Comparison of ENCODE assay signal across 1 cellular context in genomic region chr7:12712236-12712635, GRCh38.
TF ChIP-seq lines count a peak whose summit lies in the region.

No MANE protein-coding gene starts in this region.

TF ChIP-seq in K562, 482 proteins besides CTCF, POLR2A, EP300 and RAD21 (continued from another document):
- TF ChIP-seq ZNF592 (IDR thresholded peaks at IDR 0.05) = peak; percentile 40; the same call in 1 of the 2 replicates
- no peak for TF ChIP-seq GABPB1 (CRISPR knock-in tag; IDR thresholded peaks at IDR 0.05)
- TF ChIP-seq SOX6 (IDR thresholded peaks at IDR 0.05) = 0 out of 2 replicates have a peak, but pooled peaks have one; percentile 34
- TF ChIP-seq CEBPB (tag; IDR thresholded peaks at IDR 0.05) = peak; percentile 68
- TF ChIP-seq, protein P1, sequence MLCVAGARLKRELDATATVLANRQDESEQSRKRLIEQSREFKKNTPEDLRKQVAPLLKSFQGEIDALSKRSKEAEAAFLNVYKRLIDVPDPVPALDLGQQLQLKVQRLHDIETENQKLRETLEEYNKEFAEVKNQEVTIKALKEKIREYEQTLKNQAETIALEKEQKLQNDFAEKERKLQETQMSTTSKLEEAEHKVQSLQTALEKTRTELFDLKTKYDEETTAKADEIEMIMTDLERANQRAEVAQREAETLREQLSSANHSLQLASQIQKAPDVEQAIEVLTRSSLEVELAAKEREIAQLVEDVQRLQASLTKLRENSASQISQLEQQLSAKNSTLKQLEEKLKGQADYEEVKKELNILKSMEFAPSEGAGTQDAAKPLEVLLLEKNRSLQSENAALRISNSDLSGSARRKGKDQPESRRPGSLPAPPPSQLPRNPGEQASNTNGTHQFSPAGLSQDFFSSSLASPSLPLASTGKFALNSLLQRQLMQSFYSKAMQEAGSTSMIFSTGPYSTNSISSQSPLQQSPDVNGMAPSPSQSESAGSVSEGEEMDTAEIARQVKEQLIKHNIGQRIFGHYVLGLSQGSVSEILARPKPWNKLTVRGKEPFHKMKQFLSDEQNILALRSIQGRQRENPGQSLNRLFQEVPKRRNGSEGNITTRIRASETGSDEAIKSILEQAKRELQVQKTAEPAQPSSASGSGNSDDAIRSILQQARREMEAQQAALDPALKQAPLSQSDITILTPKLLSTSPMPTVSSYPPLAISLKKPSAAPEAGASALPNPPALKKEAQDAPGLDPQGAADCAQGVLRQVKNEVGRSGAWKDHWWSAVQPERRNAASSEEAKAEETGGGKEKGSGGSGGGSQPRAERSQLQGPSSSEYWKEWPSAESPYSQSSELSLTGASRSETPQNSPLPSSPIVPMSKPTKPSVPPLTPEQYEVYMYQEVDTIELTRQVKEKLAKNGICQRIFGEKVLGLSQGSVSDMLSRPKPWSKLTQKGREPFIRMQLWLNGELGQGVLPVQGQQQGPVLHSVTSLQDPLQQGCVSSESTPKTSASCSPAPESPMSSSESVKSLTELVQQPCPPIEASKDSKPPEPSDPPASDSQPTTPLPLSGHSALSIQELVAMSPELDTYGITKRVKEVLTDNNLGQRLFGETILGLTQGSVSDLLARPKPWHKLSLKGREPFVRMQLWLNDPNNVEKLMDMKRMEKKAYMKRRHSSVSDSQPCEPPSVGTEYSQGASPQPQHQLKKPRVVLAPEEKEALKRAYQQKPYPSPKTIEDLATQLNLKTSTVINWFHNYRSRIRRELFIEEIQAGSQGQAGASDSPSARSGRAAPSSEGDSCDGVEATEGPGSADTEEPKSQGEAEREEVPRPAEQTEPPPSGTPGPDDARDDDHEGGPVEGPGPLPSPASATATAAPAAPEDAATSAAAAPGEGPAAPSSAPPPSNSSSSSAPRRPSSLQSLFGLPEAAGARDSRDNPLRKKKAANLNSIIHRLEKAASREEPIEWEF (CRISPR knock-in tag; IDR thresholded peaks at IDR 0.05) = 0 out of 2 replicates have a peak, but pooled peaks have one; percentile 19
- peak; percentile 47; the same call in 1 of the 2 replicates for TF ChIP-seq ZNF311 (CRISPR knock-in tag; IDR thresholded peaks at IDR 0.05)
- TF ChIP-seq, protein P2, sequence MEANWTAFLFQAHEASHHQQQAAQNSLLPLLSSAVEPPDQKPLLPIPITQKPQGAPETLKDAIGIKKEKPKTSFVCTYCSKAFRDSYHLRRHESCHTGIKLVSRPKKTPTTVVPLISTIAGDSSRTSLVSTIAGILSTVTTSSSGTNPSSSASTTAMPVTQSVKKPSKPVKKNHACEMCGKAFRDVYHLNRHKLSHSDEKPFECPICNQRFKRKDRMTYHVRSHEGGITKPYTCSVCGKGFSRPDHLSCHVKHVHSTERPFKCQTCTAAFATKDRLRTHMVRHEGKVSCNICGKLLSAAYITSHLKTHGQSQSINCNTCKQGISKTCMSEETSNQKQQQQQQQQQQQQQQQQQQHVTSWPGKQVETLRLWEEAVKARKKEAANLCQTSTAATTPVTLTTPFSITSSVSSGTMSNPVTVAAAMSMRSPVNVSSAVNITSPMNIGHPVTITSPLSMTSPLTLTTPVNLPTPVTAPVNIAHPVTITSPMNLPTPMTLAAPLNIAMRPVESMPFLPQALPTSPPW (CRISPR knock-in tag; IDR thresholded peaks at IDR 0.05) = no peak
- TF ChIP-seq, protein P3, sequence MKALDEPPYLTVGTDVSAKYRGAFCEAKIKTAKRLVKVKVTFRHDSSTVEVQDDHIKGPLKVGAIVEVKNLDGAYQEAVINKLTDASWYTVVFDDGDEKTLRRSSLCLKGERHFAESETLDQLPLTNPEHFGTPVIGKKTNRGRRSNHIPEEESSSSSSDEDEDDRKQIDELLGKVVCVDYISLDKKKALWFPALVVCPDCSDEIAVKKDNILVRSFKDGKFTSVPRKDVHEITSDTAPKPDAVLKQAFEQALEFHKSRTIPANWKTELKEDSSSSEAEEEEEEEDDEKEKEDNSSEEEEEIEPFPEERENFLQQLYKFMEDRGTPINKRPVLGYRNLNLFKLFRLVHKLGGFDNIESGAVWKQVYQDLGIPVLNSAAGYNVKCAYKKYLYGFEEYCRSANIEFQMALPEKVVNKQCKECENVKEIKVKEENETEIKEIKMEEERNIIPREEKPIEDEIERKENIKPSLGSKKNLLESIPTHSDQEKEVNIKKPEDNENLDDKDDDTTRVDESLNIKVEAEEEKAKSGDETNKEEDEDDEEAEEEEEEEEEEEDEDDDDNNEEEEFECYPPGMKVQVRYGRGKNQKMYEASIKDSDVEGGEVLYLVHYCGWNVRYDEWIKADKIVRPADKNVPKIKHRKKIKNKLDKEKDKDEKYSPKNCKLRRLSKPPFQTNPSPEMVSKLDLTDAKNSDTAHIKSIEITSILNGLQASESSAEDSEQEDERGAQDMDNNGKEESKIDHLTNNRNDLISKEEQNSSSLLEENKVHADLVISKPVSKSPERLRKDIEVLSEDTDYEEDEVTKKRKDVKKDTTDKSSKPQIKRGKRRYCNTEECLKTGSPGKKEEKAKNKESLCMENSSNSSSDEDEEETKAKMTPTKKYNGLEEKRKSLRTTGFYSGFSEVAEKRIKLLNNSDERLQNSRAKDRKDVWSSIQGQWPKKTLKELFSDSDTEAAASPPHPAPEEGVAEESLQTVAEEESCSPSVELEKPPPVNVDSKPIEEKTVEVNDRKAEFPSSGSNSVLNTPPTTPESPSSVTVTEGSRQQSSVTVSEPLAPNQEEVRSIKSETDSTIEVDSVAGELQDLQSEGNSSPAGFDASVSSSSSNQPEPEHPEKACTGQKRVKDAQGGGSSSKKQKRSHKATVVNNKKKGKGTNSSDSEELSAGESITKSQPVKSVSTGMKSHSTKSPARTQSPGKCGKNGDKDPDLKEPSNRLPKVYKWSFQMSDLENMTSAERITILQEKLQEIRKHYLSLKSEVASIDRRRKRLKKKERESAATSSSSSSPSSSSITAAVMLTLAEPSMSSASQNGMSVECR (CRISPR knock-in tag; IDR thresholded peaks at IDR 0.05) = no peak
- no peak for TF ChIP-seq MCM5 (IDR thresholded peaks at IDR 0.05; ENCODE audit: low read depth)
- TF ChIP-seq SMAD4 (CRISPR knock-in tag; conservative IDR thresholded peaks at IDR 0.05) = 0 out of 2 replicates have a peak, but pooled peaks have one; percentile 20
- TF ChIP-seq ETV1 (tag; conservative IDR thresholded peaks at IDR 0.05; ENCODE audit: low read depth) = peak; percentile 27; the same call in 1 of the 2 replicates
- no peak for TF ChIP-seq KLF16 (IDR thresholded peaks at IDR 0.05)
- TF ChIP-seq, protein P4, sequence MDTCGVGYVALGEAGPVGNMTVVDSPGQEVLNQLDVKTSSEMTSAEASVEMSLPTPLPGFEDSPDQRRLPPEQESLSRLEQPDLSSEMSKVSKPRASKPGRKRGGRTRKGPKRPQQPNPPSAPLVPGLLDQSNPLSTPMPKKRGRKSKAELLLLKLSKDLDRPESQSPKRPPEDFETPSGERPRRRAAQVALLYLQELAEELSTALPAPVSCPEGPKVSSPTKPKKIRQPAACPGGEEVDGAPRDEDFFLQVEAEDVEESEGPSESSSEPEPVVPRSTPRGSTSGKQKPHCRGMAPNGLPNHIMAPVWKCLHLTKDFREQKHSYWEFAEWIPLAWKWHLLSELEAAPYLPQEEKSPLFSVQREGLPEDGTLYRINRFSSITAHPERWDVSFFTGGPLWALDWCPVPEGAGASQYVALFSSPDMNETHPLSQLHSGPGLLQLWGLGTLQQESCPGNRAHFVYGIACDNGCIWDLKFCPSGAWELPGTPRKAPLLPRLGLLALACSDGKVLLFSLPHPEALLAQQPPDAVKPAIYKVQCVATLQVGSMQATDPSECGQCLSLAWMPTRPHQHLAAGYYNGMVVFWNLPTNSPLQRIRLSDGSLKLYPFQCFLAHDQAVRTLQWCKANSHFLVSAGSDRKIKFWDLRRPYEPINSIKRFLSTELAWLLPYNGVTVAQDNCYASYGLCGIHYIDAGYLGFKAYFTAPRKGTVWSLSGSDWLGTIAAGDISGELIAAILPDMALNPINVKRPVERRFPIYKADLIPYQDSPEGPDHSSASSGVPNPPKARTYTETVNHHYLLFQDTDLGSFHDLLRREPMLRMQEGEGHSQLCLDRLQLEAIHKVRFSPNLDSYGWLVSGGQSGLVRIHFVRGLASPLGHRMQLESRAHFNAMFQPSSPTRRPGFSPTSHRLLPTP (IDR thresholded peaks at IDR 0.05; ENCODE audit: borderline replicate concordance, extremely low read depth, insufficient read length) = no peak
- no peak for TF ChIP-seq CBFB (CRISPR knock-in tag; IDR thresholded peaks at IDR 0.05)
- no peak for TF ChIP-seq PCBP1 (IDR thresholded peaks at IDR 0.05; ENCODE audit: low read depth, low read length, poor library complexity, severe bottlenecking)
- TF ChIP-seq FOXA3 (CRISPR knock-in tag; conservative IDR thresholded peaks at IDR 0.05 in 1 of 2, IDR thresholded peaks at IDR 0.05 in 1 of 2) = 0 out of 4 replicates have a peak, but pooled peaks of 1 of the 2 experiments have one; percentile 12
TF ChIP-seq in K562: peak in this region for 10.
